Comparison of ENCODE assay signal across 22 cellular contexts in genomic region chr7:44569958-44570357, GRCh38. TPM values are rescaled to one million over a fixed set of nuclear protein-coding genes. Genes with fewer than 3 reads are reported as not detected.
DNase-seq lines count a peak whose midpoint lies in the region; TF ChIP-seq lines count a peak whose summit lies in the region.
"Had no signal": no experiment of that assay in that cellular context is flagged by ENCODE, and none has a peak within 500 bp of the region (broad histone marks: within the 10 kb centered on the region; RNA-seq: fewer than 3 reads in every experiment).

No MANE protein-coding gene starts in this region.

- peak overlapping the region; percentile 50 for H3K27ac Mint-ChIP-seq in activated naive CD8-positive, alpha-beta T cell
- H3K27ac Mint-ChIP-seq in endodermal cell = no peak overlapping the region
- H3K27ac Mint-ChIP-seq in glutamatergic neuron (ENCODE audit: unreplicated experiment) = no peak overlapping the region
- H3K27ac Mint-ChIP-seq: H9 had no signal

- DNase-seq in activated effector memory CD4-positive, alpha-beta T cell treated with anti-CD3 and anti-CD28 coated beads, Interleukin-2, amount 50 U/mL, for 16 hours = peak; percentile 27
- no peak for DNase-seq in activated effector memory CD4-positive, alpha-beta T cell treated with Interleukin-2 at 50 U/mL for 16 hours
- DNase-seq in endodermal cell (peak; percentile 20), spleen (peak; percentile 49), glutamatergic neuron (no peak), breast epithelium (ENCODE audit: low spot score in 2 of 2) (no peak)
- DNase-seq in activated naive CD4-positive, alpha-beta T cell (lab: John Stamatoyannopoulos, UW) = no peak
- DNase-seq: EL; GF-D8; GM23248; H9; Kasumi-1; NCI-H1694; NCI-H2081; NCI-H2171; NCI-H345; NCI-H524; NCI-H774; NK-92 treated with Interleukin-12 subunit alpha and Interleukin-12 subunit beta, amount 100 ng/mL, for 24 hours had no signal

- H3K27ac ChIP-seq in endodermal cell (ENCODE audit: low read depth, low read length) (no peak overlapping the region), spleen (no peak overlapping the region), breast epithelium (no peak overlapping the region)
- H3K27ac ChIP-seq: C4-2B, GM23248 had no signal

- no peaks in the 10 kb centered on the region for H3K27me3 Mint-ChIP-seq in activated naive CD8-positive, alpha-beta T cell
- H3K27me3 Mint-ChIP-seq in endodermal cell (ENCODE audit: insufficient read depth) = no peaks in the 10 kb centered on the region
- peaks cover 4% of the 10 kb centered on the region for H3K27me3 Mint-ChIP-seq in glutamatergic neuron (ENCODE audit: unreplicated experiment)

- H3K9me3 Mint-ChIP-seq in activated naive CD8-positive, alpha-beta T cell (ENCODE audit: low read depth) = no peaks in the 10 kb centered on the region
- H3K9me3 Mint-ChIP-seq in endodermal cell (no peaks in the 10 kb centered on the region), glutamatergic neuron (ENCODE audit: unreplicated experiment) (peaks cover 8% of the 10 kb centered on the region)
- H3K9me3 Mint-ChIP-seq: H9 had no signal

- TF ChIP-seq POLR2A in spleen (IDR thresholded peaks at IDR 0.05) (no peak), breast epithelium (IDR thresholded peaks at IDR 0.05) (no peak)

- H3K36me3 ChIP-seq in endodermal cell (ENCODE audit: control insufficient read depth, insufficient read depth, low read length) (peaks cover 69% of the 10 kb centered on the region), spleen (peaks cover 20 to 81% (median 77%) of the 10 kb centered on the region in 6 donors), breast epithelium (peaks cover 19% of the 10 kb centered on the region)

- intact Hi-C loops in spleen (cut with DNase I; ENCODE audit: low total_unique reads) = loop anchor here (10.0 kb wide), 1 partner anchor 335 kb away; no protein-coding TSS in a partner anchor
- intact Hi-C loops in breast epithelium (cut with DNase I; ENCODE audit: low total_unique reads) = loop anchor here (10.0 kb wide), 1 partner anchor 1075 kb away; no protein-coding TSS in a partner anchor

- H3K9me3 ChIP-seq in endodermal cell (ENCODE audit: control insufficient read depth, low read length) (no peaks in the 10 kb centered on the region), spleen (no peaks in the 10 kb centered on the region), breast epithelium (no peaks in the 10 kb centered on the region)

- WGBS in endodermal cell (ENCODE audit: insufficient coverage in 1 of 2, insufficient read length in 1 of 2), 2 experiments = 94% methylated on average over 7 to 9 of the region's 9 CpGs
- WGBS in spleen, 5 donors = 80 to 95% (median 91%) methylated on average over 7 to 9 of the region's 9 CpGs

- H3K4me1 ChIP-seq in endodermal cell (ENCODE audit: control insufficient read depth, insufficient read depth, low read length) (peaks cover 4% of the 10 kb centered on the region), spleen (peaks cover 14 to 54% (median 37%) of the 10 kb centered on the region in 6 donors), breast epithelium (peaks cover 0 to 12% of the 10 kb centered on the region in 2 donors)

- no peak overlapping the region for H3K9ac ChIP-seq in endodermal cell (ENCODE audit: extremely low read depth, low read length, poor library complexity, severe bottlenecking)
- H3K9ac ChIP-seq: GM23248 had no signal

- H3K27me3 ChIP-seq in endodermal cell (ENCODE audit: control insufficient read depth, insufficient read depth, low read length, poor library complexity, severe bottlenecking) = no peaks in the 10 kb centered on the region
- H3K27me3 ChIP-seq in spleen (replicated peaks in 1 of 7) = no peaks in the 10 kb centered on the region
- H3K27me3 ChIP-seq in breast epithelium = no peaks in the 10 kb centered on the region

- H3K4me1 Mint-ChIP-seq in activated naive CD8-positive, alpha-beta T cell (ENCODE audit: low read depth) = peaks cover 33% of the 10 kb centered on the region
- H3K4me1 Mint-ChIP-seq in endodermal cell = peaks cover 17% of the 10 kb centered on the region
- peaks cover 15% of the 10 kb centered on the region for H3K4me1 Mint-ChIP-seq in glutamatergic neuron (ENCODE audit: low read depth, unreplicated experiment)

- no peak overlapping the region for H3K4me3 Mint-ChIP-seq in activated naive CD8-positive, alpha-beta T cell
- H3K4me3 Mint-ChIP-seq in endodermal cell (no peak overlapping the region), glutamatergic neuron (ENCODE audit: unreplicated experiment) (no peak overlapping the region)
- H3K4me3 Mint-ChIP-seq: H9 had no signal

- no peaks in the 10 kb centered on the region for H3K36me3 Mint-ChIP-seq in activated naive CD8-positive, alpha-beta T cell
- H3K36me3 Mint-ChIP-seq in endodermal cell (ENCODE audit: low read depth) (peaks cover 67% of the 10 kb centered on the region), glutamatergic neuron (ENCODE audit: unreplicated experiment) (peaks cover 8% of the 10 kb centered on the region)

- H3K4me3 ChIP-seq in endodermal cell (ENCODE audit: low read length) = no peak overlapping the region
- no peak overlapping the region for H3K4me3 ChIP-seq in spleen
- H3K4me3 ChIP-seq in breast epithelium = no peak overlapping the region
- H3K4me3 ChIP-seq: GM23248 had no signal

- TF ChIP-seq CTCF in endodermal cell (conservative IDR thresholded peaks at IDR 0.05) (no peak), spleen (IDR thresholded peaks at IDR 0.05 in 8 of 11, conservative IDR thresholded peaks at IDR 0.05 in 3 of 11) (no peak), glutamatergic neuron (IDR thresholded peaks at IDR 0.05; ENCODE audit: partially characterized antibody, unreplicated experiment) (no peak), breast epithelium (IDR thresholded peaks at IDR 0.05) (no peak)

RNA-seq across cellular contexts. Expression of gene DDX56, which starts 3.8 kb away (rescaled TPM):
- total RNA-seq in endodermal cell (10 to 100 TPM; 73.6 to 79.2 TPM), spleen (10 to 100 TPM; 56.1 to 78.9 (median 60.9) TPM), glutamatergic neuron (ENCODE audit: unreplicated experiment) (84.3 TPM), breast epithelium (10 to 100 TPM; 48.6 to 61.9 (median 61.8) TPM)
- 66.7 TPM for polyA plus RNA-seq in endodermal cell (2013, experiment 1 of 2)
- polyA plus RNA-seq in endodermal cell (2013, experiment 2 of 2) = 57.5 TPM
- 100 to 1,000 TPM in 2 of 3 donors, 10 to 100 TPM in 1; 70.0 to 130 (median 105) TPM for polyA plus RNA-seq in spleen

RNA-seq across cellular contexts. Expression of gene TMED4, which starts 12.1 kb away (rescaled TPM):
- total RNA-seq in endodermal cell (100 to 1,000 TPM in 1 of 2 donors, 10 to 100 TPM in 1; 75.4 to 109 TPM), spleen (100 to 1,000 TPM in 2 of 7 donors, 10 to 100 TPM in 5; 55.4 to 105 (median 66.6) TPM), glutamatergic neuron (ENCODE audit: unreplicated experiment) (90.7 TPM), breast epithelium (100 to 1,000 TPM; 143 to 208 (median 171) TPM)
- 105 TPM for polyA plus RNA-seq in endodermal cell (2013, experiment 1 of 2)
- polyA plus RNA-seq in endodermal cell (2013, experiment 2 of 2) = 95.6 TPM
- polyA plus RNA-seq in spleen = 10 to 100 TPM; 26.1 to 34.7 (median 28.7) TPM

RNA-seq across cellular contexts. Expression of gene NPC1L1, which starts 28.8 kb away (rescaled TPM):
- total RNA-seq in endodermal cell = 1 to 10 TPM; 2.7 to 3.1 TPM
- polyA plus RNA-seq in endodermal cell (2013, experiment 1 of 2) = 0.85 TPM
- 0.70 TPM for polyA plus RNA-seq in endodermal cell (2013, experiment 2 of 2)
- under 1 TPM in 1 of 7 donors, not detected in 6; 0.07 TPM for total RNA-seq in spleen
- polyA plus RNA-seq in spleen = under 1 TPM; 0.02 to 0.03 (median 0.03) TPM
- not detected for total RNA-seq in glutamatergic neuron (ENCODE audit: unreplicated experiment)
- under 1 TPM; 0.16 to 0.33 (median 0.29) TPM for total RNA-seq in breast epithelium
- total RNA-seq: A172, GM23248 had no signal
- polyA plus RNA-seq: GM23248 had no signal

RNA-seq across cellular contexts. Expression of gene OGDH, which starts 36.5 kb away (rescaled TPM):
- total RNA-seq in endodermal cell (10 to 100 TPM; 82.5 to 96.0 TPM), spleen (100 to 1,000 TPM in 2 of 7 donors, 10 to 100 TPM in 5; 78.2 to 120 (median 91.6) TPM), glutamatergic neuron (ENCODE audit: unreplicated experiment) (102 TPM), breast epithelium (10 to 100 TPM; 45.7 to 67.5 (median 46.2) TPM)
- 42.6 TPM for polyA plus RNA-seq in endodermal cell (2013, experiment 1 of 2)
- polyA plus RNA-seq in endodermal cell (2013, experiment 2 of 2) = 42.7 TPM
- 10 to 100 TPM; 15.7 to 32.3 (median 15.9) TPM for polyA plus RNA-seq in spleen

Comparison
In these comparisons a context has a peak if more than half of its experiments do, and no peak if none do; other contexts are left out.
1. DNase-seq: peak in activated effector memory CD4-positive, alpha-beta T cell treated with anti-CD3 and anti-CD28 coated beads, Interleukin-2, amount 50 U/mL, for 16 hours (single experiment), endodermal cell (single experiment) and spleen (single experiment); none in activated effector memory CD4-positive, alpha-beta T cell treated with Interleukin-2 at 50 U/mL for 16 hours (single experiment), glutamatergic neuron (single experiment), activated naive CD4-positive, alpha-beta T cell (0 of 4) and breast epithelium (0 of 2).